9 cellular contexts compared by ENCODE assay signal in genomic region chr7:44977304-44977858, GRCh38. TPM values are rescaled to one million over a fixed set of nuclear protein-coding genes. Genes with fewer than 3 reads are reported as not detected.
A peak's percentile ranks its signal among the peaks of the same experiment; 100 is the strongest.
DNase-seq lines count a peak whose midpoint lies in the region; ATAC-seq, FAIRE-seq and TF ChIP-seq lines count a peak whose summit lies in the region.
"Had no signal": no experiment of that assay in that cellular context is flagged by ENCODE, and none has a peak within 500 bp of the region (broad histone marks: within the 10 kb centered on the region; RNA-seq: fewer than 3 reads in every experiment).

No MANE protein-coding gene starts in this region.

- CTCF ChIA-PET in WTC11 (lab: Charles Lee) = interaction anchor here (1.0 kb wide), 1 partner anchor 120 kb away, joined by 3 read pairs; no protein-coding TSS in a partner anchor

- no peaks in the 10 kb centered on the region for H3K9me3 Mint-ChIP-seq in WTC11

- H3K36me3 Mint-ChIP-seq in WTC11 = peaks cover 3% of the 10 kb centered on the region

- peak; percentile 70 for DNase-seq in ELR (ENCODE audit: low read depth)
- DNase-seq in T follicular helper cell (ENCODE audit: low read depth) = peak; percentile 44
- peak; percentile 81 for DNase-seq in activated gamma-delta T cell treated with Interleukin-2 at 50 U/mL for 16 hours
- DNase-seq in stimulated activated CD4-positive, alpha-beta T cell treated with anti-CD3 and anti-CD28 coated beads, Interleukin-2, amount 100 ng/mL, for 48 hours = peak; percentile 62 to 72
- DNase-seq in HTR-8/SVneo (ENCODE audit: insufficient read length, low spot score) = no peak
- no peak for DNase-seq in islet precursor cell
- no peak for DNase-seq in WTC11 (ENCODE audit: low spot score)
- no peak for DNase-seq in iPS-NIHi11 (ENCODE audit: low spot score)
- DNase-seq: NCI-H2029 had no signal

- ATAC-seq in WTC11 = no peak

- no peaks in the 10 kb centered on the region for H3K27me3 Mint-ChIP-seq in WTC11 (ENCODE audit: low read depth)

- FAIRE-seq in HTR-8/SVneo (lab: Jason Lieb, UNC) = no peak

- H3K4me1 Mint-ChIP-seq in WTC11 = no peaks in the 10 kb centered on the region

- POLR2A ChIA-PET in WTC11 (lab: Charles Lee) = no interaction called here

- H3K27ac Mint-ChIP-seq in WTC11 = no peak overlapping the region; the same call in 1 of the 2 replicates

- H3K4me3 Mint-ChIP-seq in WTC11 = no peak overlapping the region

- TF ChIP-seq CTCF in WTC11 (IDR thresholded peaks at IDR 0.05) = no peak

TF ChIP-seq in WTC11, 78 proteins besides CTCF, POLR2A, EP300 and RAD21:
- TF ChIP-seq ZNF425 (CRISPR knock-in tag; conservative IDR thresholded peaks at IDR 0.05) (no peak), NFE2L1 (CRISPR knock-in tag; IDR thresholded peaks at IDR 0.05) (no peak), FOXK1 (CRISPR knock-in tag; IDR thresholded peaks at IDR 0.05) (no peak), CREM (CRISPR knock-in tag; IDR thresholded peaks at IDR 0.05) (no peak), ERG (CRISPR knock-in tag; IDR thresholded peaks at IDR 0.05) (no peak), SP1 (CRISPR knock-in tag; conservative IDR thresholded peaks at IDR 0.05) (no peak), RORB (CRISPR knock-in tag; IDR thresholded peaks at IDR 0.05) (no peak), ARID4B (CRISPR knock-in tag; IDR thresholded peaks at IDR 0.05; ENCODE audit: borderline replicate concordance) (no peak), OVOL2 (CRISPR knock-in tag; IDR thresholded peaks at IDR 0.05; ENCODE audit: borderline replicate concordance) (no peak), TP53 (CRISPR knock-in tag; IDR thresholded peaks at IDR 0.05) (no peak), GTF2I (CRISPR knock-in tag; conservative IDR thresholded peaks at IDR 0.05) (no peak), MLX (CRISPR knock-in tag; IDR thresholded peaks at IDR 0.05) (no peak), ZNF138 (CRISPR knock-in tag; conservative IDR thresholded peaks at IDR 0.05) (no peak), TEAD4 (CRISPR knock-in tag; IDR thresholded peaks at IDR 0.05) (no peak), ELF4 (CRISPR knock-in tag; IDR thresholded peaks at IDR 0.05; ENCODE audit: low read depth) (no peak), CREB1 (CRISPR knock-in tag; IDR thresholded peaks at IDR 0.05) (no peak)

RNA-seq across cellular contexts. Expression of gene MYO1G, which starts 1.4 kb away (rescaled TPM):
- 0.41 to 0.48 TPM (median 0.46 TPM) in 3 replicates for total RNA-seq in WTC11 (2021)

RNA-seq across cellular contexts. Expression of gene CCM2, which starts 22.6 kb away (rescaled TPM):
- total RNA-seq in WTC11 (2021) = 30.7 to 32.7 TPM (median 32.0 TPM) in 3 replicates

Comparison
In these comparisons a context has a peak if more than half of its experiments do, and no peak if none do; other contexts are left out.
1. DNase-seq: peak in ELR (single experiment), T follicular helper cell (single experiment), activated gamma-delta T cell treated with Interleukin-2 at 50 U/mL for 16 hours (single experiment) and stimulated activated CD4-positive, alpha-beta T cell treated with anti-CD3 and anti-CD28 coated beads, Interleukin-2, amount 100 ng/mL, for 48 hours (2 of 2); none in HTR-8/SVneo (single experiment), islet precursor cell (single experiment), WTC11 (single experiment) and iPS-NIHi11 (single experiment).